In genomic region chr4:155207534-155208257, GRCh38 we compare ENCODE assay signal across 13 cellular contexts. TPM values are rescaled to one million over a fixed set of nuclear protein-coding genes. Genes with fewer than 3 reads are reported as not detected.
A peak's percentile ranks its signal among the peaks of the same experiment; 100 is the strongest.
DNase-seq lines count a peak whose midpoint lies in the region; ATAC-seq and TF ChIP-seq lines count a peak whose summit lies in the region.
"Had no signal": no experiment of that assay in that cellular context is flagged by ENCODE, and none has a peak within 500 bp of the region (broad histone marks: within the 10 kb centered on the region; RNA-seq: fewer than 3 reads in every experiment).

No MANE protein-coding gene starts in this region.

- H3K4me3 ChIP-seq in ACC112 (ENCODE audit: low read depth, low read length) (peak overlapping the region; percentile 72), epithelial cell of proximal tubule (ENCODE audit: low read depth, low read length) (peak overlapping the region; percentile 37), muscle layer of colon (ENCODE audit: low read depth in 1 of 2, low read length in 2 of 2) (peak overlapping the region; percentile 20 to 42)
- H3K4me3 ChIP-seq: BLaER1 treated with 17β-estradiol and CSF1 and Interleukin-3, amounts not matched to agents 10 nM and 100 nM had no signal

- H2AFZ ChIP-seq in ACC112 (ENCODE audit: low read length, unreplicated experiment) = peak overlapping the region; percentile 57

- H3K79me2 ChIP-seq in ACC112 (ENCODE audit: control insufficient read depth, insufficient read depth, low read length, unreplicated experiment) = no peaks in the 10 kb centered on the region

- ATAC-seq in GM21447 (IDR thresholded peaks at IDR 0.05; ENCODE audit: unreplicated experiment) = no peak
- ATAC-seq: activated CD8-positive, alpha-beta memory T cell treated with anti-CD3 and anti-CD28 coated beads, Interleukin-2, amount 10 ng/mL, durations not matched to agents 7 days and 5 days had no signal

- H3K36me3 ChIP-seq in ACC112 (ENCODE audit: insufficient read depth, low read length) = no peaks in the 10 kb centered on the region
- H3K36me3 ChIP-seq in muscle layer of colon (ENCODE audit: insufficient read depth, low read length) = no peaks in the 10 kb centered on the region
- H3K36me3 ChIP-seq: BLaER1 treated with 17β-estradiol and CSF1 and Interleukin-3, amounts not matched to agents 10 nM and 100 nM had no signal

- no peaks in the 10 kb centered on the region for H3K9me3 ChIP-seq in muscle layer of colon (ENCODE audit: low read length)

- DNase-seq in NCI-H510A treated with DMSO at 0.1 percent for 48 hours (lab: John Stamatoyannopoulos, UW) (peak; percentile 25), epithelial cell of proximal tubule (ENCODE audit: low read depth) (peak; percentile 10), erythroblast (lab: John Stamatoyannopoulos, UW) (no peak), T-helper 2 cell (no peak)
- no peak for DNase-seq in NK-92 treated with Interleukin-12 subunit alpha and Interleukin-12 subunit beta, amount 100 ng/mL, for 24 hours (lab: John Stamatoyannopoulos, UW)
- DNase-seq: activated CD8-positive, alpha-beta memory T cell treated with anti-CD3 and anti-CD28 coated beads, Interleukin-2, amount 10 ng/mL, durations not matched to agents 7 days and 5 days; dermis blood vessel endothelial cell; naive B cell; SHP77 had no signal

- TF ChIP-seq POLR2A in erythroblast (IDR thresholded peaks at IDR 0.05; ENCODE audit: low read length) = no peak

- H3K27me3 ChIP-seq in ACC112 (ENCODE audit: insufficient read depth, low read length) (peaks cover 34% of the 10 kb centered on the region), muscle layer of colon (ENCODE audit: control insufficient read depth in 1 of 2, insufficient read depth in 2 of 2, low read length in 2 of 2) (peaks cover 10 to 24% of the 10 kb centered on the region in 2 donors)
- H3K27me3 ChIP-seq: BLaER1 treated with 17β-estradiol and CSF1 and Interleukin-3, amounts not matched to agents 10 nM and 100 nM had no signal

- peak; percentile 41 for TF ChIP-seq CTCF in epithelial cell of proximal tubule (conservative IDR thresholded peaks at IDR 0.05; ENCODE audit: low read depth, low read length)

- H3K9ac ChIP-seq in muscle layer of colon (ENCODE audit: low read length) = no peak overlapping the region
- H3K9ac ChIP-seq: BLaER1 treated with 17β-estradiol and CSF1 and Interleukin-3, amounts not matched to agents 10 nM and 100 nM had no signal

- H3K4me1 ChIP-seq in ACC112 (ENCODE audit: control insufficient read depth, insufficient read depth, low read length, unreplicated experiment) = no peaks in the 10 kb centered on the region
- H3K4me1 ChIP-seq in muscle layer of colon (ENCODE audit: insufficient read depth, low read length) = peaks cover 6% of the 10 kb centered on the region
- H3K4me1 ChIP-seq: BLaER1 treated with 17β-estradiol and CSF1 and Interleukin-3, amounts not matched to agents 10 nM and 100 nM had no signal

- H3K27ac ChIP-seq in ACC112 (ENCODE audit: low read depth, low read length) (no peak overlapping the region), muscle layer of colon (ENCODE audit: low read depth, low read length) (no peak overlapping the region)
- H3K27ac ChIP-seq: BLaER1 treated with 17β-estradiol and CSF1 and Interleukin-3, amounts not matched to agents 10 nM and 100 nM had no signal

RNA-seq across cellular contexts. Expression of gene NPY2R, which starts 0.7 kb away (rescaled TPM):
- total RNA-seq in epithelial cell of proximal tubule = not detected in 2 replicates
- total RNA-seq: activated CD8-positive, alpha-beta memory T cell treated with anti-CD3 and anti-CD28 coated beads, Interleukin-2, amount 10 ng/mL, durations not matched to agents 7 days and 5 days; dermis blood vessel endothelial cell had no signal

Comparison
In these comparisons a context has a peak if more than half of its experiments do, and no peak if none do; other contexts are left out.
1. DNase-seq: peak in NCI-H510A treated with DMSO at 0.1 percent for 48 hours (single experiment) and epithelial cell of proximal tubule (single experiment); none in erythroblast (0 of 2), NK-92 treated with Interleukin-12 subunit alpha and Interleukin-12 subunit beta, amount 100 ng/mL, for 24 hours (single experiment) and T-helper 2 cell (0 of 5).
2. Peak in every context shown above with its lines, with median percentiles within 50 percentile points of each other: H3K4me3 ChIP-seq.